ENCODE assay signal across 13 cellular contexts in the genomic region with DNA sequence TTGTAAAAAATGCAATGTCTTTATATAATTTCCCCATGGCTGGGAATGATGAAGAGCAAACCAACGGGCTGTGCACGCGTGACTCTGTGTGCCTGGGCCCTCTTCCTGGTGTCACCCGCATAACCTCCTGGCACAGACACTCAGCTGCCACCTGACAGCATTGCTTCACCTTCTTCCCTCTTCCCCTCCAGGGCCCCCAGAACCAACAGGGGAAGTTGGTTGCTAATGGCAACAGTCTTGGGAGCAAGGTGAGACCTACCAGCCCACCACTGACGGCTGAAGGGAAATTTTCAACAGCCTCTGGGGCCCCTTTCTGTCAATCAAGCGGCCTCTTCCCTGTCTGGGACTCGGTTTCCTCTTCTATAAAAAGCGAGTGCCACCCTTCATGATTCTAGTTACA. TPM values are rescaled to one million over a fixed set of nuclear protein-coding genes. Genes with fewer than 3 reads are reported as not detected.
DNase-seq lines count a peak whose midpoint lies in the region; ATAC-seq and TF ChIP-seq lines count a peak whose summit lies in the region.
"Had no signal": no experiment of that assay in that cellular context is flagged by ENCODE, and none has a peak within 500 bp of the region (broad histone marks: within the 10 kb centered on the region; RNA-seq: fewer than 3 reads in every experiment).

No MANE protein-coding gene starts in this region.

- no peak for DNase-seq in naive B cell
- DNase-seq in Calu3, result no peak
- DNase-seq in activated CD4-positive, alpha-beta T cell treated with anti-CD3 and anti-CD28 coated beads, Interleukin-2, amount 50 U/mL, for 48 hours, result no peak
- no peak for DNase-seq in activated CD8-positive, alpha-beta memory T cell treated with anti-CD3 and anti-CD28 coated beads, Interleukin-2, amount 50 U/mL, for 4 hours
- DNase-seq: activated CD4-positive, alpha-beta T cell treated with anti-CD3 and anti-CD28 coated beads, Interleukin-2, amount 10 ng/mL, durations not matched to agents 24 days and 14 days; activated naive CD4-positive, alpha-beta T cell treated with Interleukin-2 at 50 U/mL for 16 hours; GM23248; mesendoderm had no signal

- H3K36me3 ChIP-seq in DOHH2 (ENCODE audit: control insufficient read depth, low read length), result no peaks in the 10 kb centered on the region
- H3K36me3 ChIP-seq: esophagus muscularis mucosa had no signal

- H3K79me2 ChIP-seq in DOHH2 (ENCODE audit: control insufficient read depth, low read length), result peaks cover 41% of the 10 kb centered on the region

- H3K27ac Mint-ChIP-seq in naive B cell (peak overlapping the region in 4 of 6 donors; percentile 22 to 81 (median 60)), Calu3 (ENCODE audit: unreplicated experiment) (no peak overlapping the region)

- peak overlapping the region; percentile 24; the same call in 1 of the 2 replicates for H3K27ac ChIP-seq in DOHH2 (ENCODE audit: low read depth, low read length)
- peak overlapping the region; percentile 78 for H3K27ac ChIP-seq in VCaP
- H3K27ac ChIP-seq: esophagus muscularis mucosa, GM23248 had no signal

- no peaks in the 10 kb centered on the region for H3K27me3 Mint-ChIP-seq in naive B cell
- no peaks in the 10 kb centered on the region for H3K27me3 Mint-ChIP-seq in Calu3 (ENCODE audit: unreplicated experiment)
- H3K27me3 Mint-ChIP-seq: activated CD4-positive, alpha-beta T cell treated with anti-CD3 and anti-CD28 coated beads, Interleukin-2, amount 10 ng/mL, durations not matched to agents 24 days and 14 days had no signal

- TF ChIP-seq CTCF in DOHH2 (IDR thresholded peaks at IDR 0.05; ENCODE audit: low read depth, low read length, poor library complexity, severe bottlenecking) (no peak), VCaP (conservative IDR thresholded peaks at IDR 0.05) (no peak), Calu3 (IDR thresholded peaks at IDR 0.05; ENCODE audit: unreplicated experiment) (no peak)

- H3K36me3 Mint-ChIP-seq in naive B cell (no peaks in the 10 kb centered on the region), Calu3 (ENCODE audit: insufficient read depth, unreplicated experiment) (peaks cover 6% of the 10 kb centered on the region)

- H3K9me2 ChIP-seq in DOHH2 (replicated peaks; ENCODE audit: control insufficient read depth, low read length), result no peaks in the 10 kb centered on the region

- H3K9me3 ChIP-seq in DOHH2 (ENCODE audit: control insufficient read depth, insufficient read depth, low read length), result no peaks in the 10 kb centered on the region
- H3K9me3 ChIP-seq: esophagus muscularis mucosa had no signal

- intact Hi-C loops in Calu3 (cut with micrococcal nuclease; ENCODE audit: unreplicated experiment), result no loop called here

- H3K4me1 Mint-ChIP-seq in naive B cell, result peaks cover 27 to 34% (median 28%) of the 10 kb centered on the region in 3 donors
- peaks cover 50% of the 10 kb centered on the region for H3K4me1 Mint-ChIP-seq in Calu3 (ENCODE audit: low read depth, unreplicated experiment)

- H3K4me2 ChIP-seq in DOHH2 (ENCODE audit: low read length), result peak overlapping the region; percentile 74

- 0 out of 2 replicates have a peak, but pooled peaks cover 5% of the 10 kb centered on the region for H3F3A ChIP-seq in DOHH2 (ENCODE audit: control insufficient read depth, insufficient read depth)

- peak; percentile 31 for ATAC-seq in HG02798 (IDR thresholded peaks at IDR 0.05; ENCODE audit: poor library complexity, unreplicated experiment)
- peak; percentile 51 to 61 for ATAC-seq in naive B cell (ENCODE audit: low read depth in 2 of 2)
- ATAC-seq in HG03039 (IDR thresholded peaks at IDR 0.05; ENCODE audit: unreplicated experiment), result no peak

- H3K4me3 Mint-ChIP-seq in naive B cell (peak overlapping the region in 3 of 8 donors; percentile 12 to 40 (median 20)), Calu3 (ENCODE audit: low read depth, unreplicated experiment) (no peak overlapping the region)
- H3K4me3 Mint-ChIP-seq: activated CD4-positive, alpha-beta T cell treated with anti-CD3 and anti-CD28 coated beads, Interleukin-2, amount 10 ng/mL, durations not matched to agents 24 days and 14 days had no signal

- peak overlapping the region; percentile 30 for H3K4me3 ChIP-seq in DOHH2 (ENCODE audit: low read length)
- H3K4me3 ChIP-seq: esophagus muscularis mucosa, GM23248 had no signal

- H3K27me3 ChIP-seq in DOHH2 (ENCODE audit: control insufficient read depth, low read length), result no peaks in the 10 kb centered on the region
- H3K27me3 ChIP-seq: esophagus muscularis mucosa had no signal

- H4K20me1 ChIP-seq in DOHH2 (ENCODE audit: control insufficient read depth, insufficient read depth, low read depth, low read length), result no peaks in the 10 kb centered on the region

- H3K9me3 Mint-ChIP-seq in naive B cell, result no peaks in the 10 kb centered on the region
- H3K9me3 Mint-ChIP-seq in Calu3 (ENCODE audit: low read depth, unreplicated experiment), result no peaks in the 10 kb centered on the region
- H3K9me3 Mint-ChIP-seq: activated CD4-positive, alpha-beta T cell treated with anti-CD3 and anti-CD28 coated beads, Interleukin-2, amount 10 ng/mL, durations not matched to agents 24 days and 14 days had no signal

- peaks cover 59% of the 10 kb centered on the region for H3K4me1 ChIP-seq in DOHH2 (ENCODE audit: control insufficient read depth, low read length)

- CTCF ChIA-PET in Calu3 (lab: Charles Lee), result interaction anchor here (0.7 kb wide), 1 partner anchor 180 kb away, joined by 5 read pairs; no protein-coding TSS in a partner anchor

- no TSS peak for BruUV-seq in Calu3 (replicated peaks; lab: Mats Ljungman, UMichigan)

RNA-seq across cellular contexts. Expression of gene SSBP3, which starts 33.2 kb away (rescaled TPM):
- polyA plus RNA-seq in naive B cell (ENCODE audit: low read depth in 6 of 6), result 1 to 10 TPM; 1.7 to 4.2 (median 2.2) TPM
- 16.6 and 16.7 TPM in 2 replicates for total RNA-seq in Calu3 (2022)
